8 cellular contexts compared by ENCODE assay signal in the genomic region with DNA sequence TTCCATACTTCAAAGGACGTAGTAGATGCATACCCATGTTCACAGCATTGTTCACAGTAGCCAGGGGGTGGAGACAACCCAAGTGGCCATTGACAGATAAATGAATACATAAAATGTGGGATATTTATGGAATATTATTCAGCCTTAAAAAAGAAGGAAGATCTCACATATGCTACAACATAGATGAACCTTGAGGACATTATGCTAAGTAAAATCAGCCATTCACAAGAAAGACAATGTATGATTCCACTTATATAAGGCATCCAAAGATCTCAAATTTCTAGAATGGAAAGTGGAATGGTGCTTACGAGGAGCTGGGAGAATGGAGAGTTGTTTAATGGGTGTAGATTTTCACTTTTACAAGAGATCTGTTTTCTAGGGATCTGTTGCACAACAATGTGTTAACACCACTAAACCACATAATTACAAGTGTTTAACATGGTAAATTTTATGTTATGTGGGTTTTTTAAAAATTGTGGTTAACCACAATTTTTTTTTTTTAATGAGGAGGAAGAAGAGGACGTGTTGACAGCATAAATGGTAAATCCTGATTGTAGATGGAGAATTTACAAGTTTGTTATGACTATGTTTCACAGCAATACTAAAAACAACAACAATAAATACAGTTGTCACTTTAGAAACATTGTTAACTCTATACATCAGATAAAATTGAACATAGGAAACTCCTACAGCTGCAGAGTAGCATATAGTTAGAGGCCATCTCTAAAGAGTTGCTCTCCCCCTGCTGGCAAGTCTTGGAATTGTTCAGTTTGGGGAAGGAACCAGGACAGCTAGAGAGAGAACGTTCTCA. TPM values are rescaled to one million over a fixed set of nuclear protein-coding genes. Genes with fewer than 3 reads are reported as not detected.
DNase-seq lines count a peak whose midpoint lies in the region; ATAC-seq, FAIRE-seq and TF ChIP-seq lines count a peak whose summit lies in the region.

No MANE protein-coding gene starts in this region.

- H3K27me3 Mint-ChIP-seq in activated CD8-positive, alpha-beta memory T cell treated with anti-CD3 and anti-CD28 coated beads, Interleukin-2, amount 10 ng/mL, durations not matched to agents 7 days and 5 days, result peaks cover 32% of the 10 kb centered on the region
- H3K27me3 Mint-ChIP-seq in naive thymus-derived CD8-positive, alpha-beta T cell, result peaks cover 10 to 41% (median 16%) of the 10 kb centered on the region in 5 donors
- peaks cover 31% of the 10 kb centered on the region for H3K27me3 Mint-ChIP-seq in stimulated activated naive CD8-positive, alpha-beta T cell treated with anti-CD3 and anti-CD28 coated beads, Interleukin-15, amount 100 ng/mL, for 72 hours

- H3K9me3 ChIP-seq in NT2/D1 (ENCODE audit: insufficient read depth, low read length), result peaks cover 14% of the 10 kb centered on the region; the same call in 1 of the 2 replicates

- CTCF ChIA-PET in activated CD8-positive, alpha-beta memory T cell treated with anti-CD3 and anti-CD28 coated beads, Interleukin-2, amount 10 ng/mL, durations not matched to agents 7 days and 5 days (lab: Charles Lee), result interaction anchor here (0.6 to 2.9 kb wide), 13 partner anchors 9 to 606 kb away, joined by 3 to 22 read pairs (median 4); no protein-coding TSS in a partner anchor

- no peaks in the 10 kb centered on the region for H3K9me3 Mint-ChIP-seq in activated CD8-positive, alpha-beta memory T cell treated with anti-CD3 and anti-CD28 coated beads, Interleukin-2, amount 10 ng/mL, durations not matched to agents 7 days and 5 days (ENCODE audit: low read depth)
- H3K9me3 Mint-ChIP-seq in naive thymus-derived CD8-positive, alpha-beta T cell, result no peaks in the 10 kb centered on the region
- H3K9me3 Mint-ChIP-seq in stimulated activated naive CD8-positive, alpha-beta T cell treated with anti-CD3 and anti-CD28 coated beads, Interleukin-15, amount 100 ng/mL, for 72 hours, result no peaks in the 10 kb centered on the region

- H3K4me3 Mint-ChIP-seq in activated CD8-positive, alpha-beta memory T cell treated with anti-CD3 and anti-CD28 coated beads, Interleukin-2, amount 10 ng/mL, durations not matched to agents 7 days and 5 days, result no peak overlapping the region
- H3K4me3 Mint-ChIP-seq in naive thymus-derived CD8-positive, alpha-beta T cell, result peak overlapping the region in 4 of 10 donors; percentile 13 to 52 (median 30)
- H3K4me3 Mint-ChIP-seq in stimulated activated naive CD8-positive, alpha-beta T cell treated with anti-CD3 and anti-CD28 coated beads, Interleukin-15, amount 100 ng/mL, for 72 hours, result no peak overlapping the region

- H3K27me3 ChIP-seq in NT2/D1 (ENCODE audit: insufficient read depth, insufficient read length), result no peaks in the 10 kb centered on the region

- H3K27ac Mint-ChIP-seq in activated CD8-positive, alpha-beta memory T cell treated with anti-CD3 and anti-CD28 coated beads, Interleukin-2, amount 10 ng/mL, durations not matched to agents 7 days and 5 days, result peak overlapping the region; percentile 40
- no peak overlapping the region for H3K27ac Mint-ChIP-seq in naive thymus-derived CD8-positive, alpha-beta T cell
- no peak overlapping the region for H3K27ac Mint-ChIP-seq in stimulated activated naive CD8-positive, alpha-beta T cell treated with anti-CD3 and anti-CD28 coated beads, Interleukin-15, amount 100 ng/mL, for 72 hours

- no peak overlapping the region for H3K9ac ChIP-seq in NT2/D1 (ENCODE audit: insufficient read length, low read depth)

- peak; percentile 85 for TF ChIP-seq CTCF in D721Med (IDR thresholded peaks at IDR 0.05; ENCODE audit: insufficient read depth, missing control alignments)

- H3K36me3 ChIP-seq in NT2/D1 (ENCODE audit: insufficient read depth, insufficient read length, low read length), result peaks cover 33% of the 10 kb centered on the region

- no peak overlapping the region for H3K4me3 ChIP-seq in NT2/D1 (ENCODE audit: insufficient read length, low read depth)

- H3K4me1 Mint-ChIP-seq in activated CD8-positive, alpha-beta memory T cell treated with anti-CD3 and anti-CD28 coated beads, Interleukin-2, amount 10 ng/mL, durations not matched to agents 7 days and 5 days, result peaks cover 17% of the 10 kb centered on the region
- H3K4me1 Mint-ChIP-seq in naive thymus-derived CD8-positive, alpha-beta T cell, result peaks cover 2 to 10% (median 6%) of the 10 kb centered on the region in 4 donors
- H3K4me1 Mint-ChIP-seq in stimulated activated naive CD8-positive, alpha-beta T cell treated with anti-CD3 and anti-CD28 coated beads, Interleukin-15, amount 100 ng/mL, for 72 hours, result peaks cover 7% of the 10 kb centered on the region

- H3K36me3 Mint-ChIP-seq in activated CD8-positive, alpha-beta memory T cell treated with anti-CD3 and anti-CD28 coated beads, Interleukin-2, amount 10 ng/mL, durations not matched to agents 7 days and 5 days, result no peaks in the 10 kb centered on the region
- no peaks in the 10 kb centered on the region for H3K36me3 Mint-ChIP-seq in naive thymus-derived CD8-positive, alpha-beta T cell

- ATAC-seq in GM19463 (IDR thresholded peaks at IDR 0.05; ENCODE audit: unreplicated experiment) (peak; percentile 98), HG03521 (IDR thresholded peaks at IDR 0.05; ENCODE audit: unreplicated experiment) (peak; percentile 98)
- ATAC-seq in activated CD8-positive, alpha-beta memory T cell treated with anti-CD3 and anti-CD28 coated beads, Interleukin-2, amount 10 ng/mL, durations not matched to agents 7 days and 5 days, result peak; percentile 92
- ATAC-seq in naive thymus-derived CD8-positive, alpha-beta T cell, result peak; percentile 85 to 92
- peak; percentile 90 for ATAC-seq in stimulated activated naive CD8-positive, alpha-beta T cell treated with anti-CD3 and anti-CD28 coated beads, Interleukin-15, amount 100 ng/mL, for 72 hours

- POLR2A ChIA-PET in naive thymus-derived CD8-positive, alpha-beta T cell (lab: Charles Lee), result interaction anchor here (0.6 kb wide), 1 partner anchor 788 kb away, joined by 4 read pairs; no protein-coding TSS in a partner anchor

- no peak for DNase-seq in D721Med (ENCODE audit: insufficient read length, low spot score)
- DNase-seq in NT2/D1 (ENCODE audit: low read depth, low spot score), result peak; percentile 50
- peak; percentile 81 for DNase-seq in activated CD8-positive, alpha-beta memory T cell treated with anti-CD3 and anti-CD28 coated beads, Interleukin-2, amount 10 ng/mL, durations not matched to agents 7 days and 5 days
- peak; percentile 52 for DNase-seq in epidermal melanocyte (ENCODE audit: insufficient read length, low spot score)
- peak; percentile 39 to 78 (median 66) for DNase-seq in naive thymus-derived CD8-positive, alpha-beta T cell
- DNase-seq in stimulated activated naive CD8-positive, alpha-beta T cell treated with anti-CD3 and anti-CD28 coated beads, Interleukin-15, amount 100 ng/mL, for 72 hours, result peak; percentile 65 to 66

- H3K4me1 ChIP-seq in NT2/D1 (ENCODE audit: insufficient read depth, insufficient read length), result no peaks in the 10 kb centered on the region

- no peak for FAIRE-seq in D721Med (lab: Jason Lieb, UNC)

RNA-seq across cellular contexts. Expression of gene CCN2, which starts 41.6 kb away (rescaled TPM):
- total RNA-seq in activated CD8-positive, alpha-beta memory T cell treated with anti-CD3 and anti-CD28 coated beads, Interleukin-2, amount 10 ng/mL, durations not matched to agents 7 days and 5 days, result not detected
- total RNA-seq in naive thymus-derived CD8-positive, alpha-beta T cell, result under 1 TPM in 1 of 2 experiments, not detected in 1; 0.41 TPM
- polyA plus RNA-seq in naive thymus-derived CD8-positive, alpha-beta T cell, result not detected
